In genomic region chr7:76294344-76295024, GRCh38 we compare ENCODE assay signal across 8 cellular contexts. TPM values are rescaled to one million over a fixed set of nuclear protein-coding genes. Genes with fewer than 3 reads are reported as not detected.
DNase-seq lines count a peak whose midpoint lies in the region; ATAC-seq and TF ChIP-seq lines count a peak whose summit lies in the region.

No MANE protein-coding gene starts in this region.

- no peak overlapping the region for H3K27ac ChIP-seq in KMS-11
- peak overlapping the region; percentile 88 for H3K27ac ChIP-seq in PC-3 (ENCODE audit: low read length)
- H3K27ac ChIP-seq in duodenal mucosa (ENCODE audit: low read depth, low read length), result peak overlapping the region; percentile 95
- peak overlapping the region; percentile 90 for H3K27ac ChIP-seq in lower lobe of right lung
- peak overlapping the region; percentile 100 for H3K27ac ChIP-seq in temporal lobe (ENCODE audit: low read depth, low read length)

- H3K27me3 ChIP-seq in KMS-11 (ENCODE audit: insufficient read depth, low read depth) (no peaks in the 10 kb centered on the region), PC-3 (ENCODE audit: low read length) (no peaks in the 10 kb centered on the region), duodenal mucosa (ENCODE audit: control insufficient read depth in 1 of 2, insufficient read depth in 2 of 2, low read length in 2 of 2) (no peaks in the 10 kb centered on the region), lower lobe of right lung (ENCODE audit: low read depth) (no peaks in the 10 kb centered on the region)

- H3K4me3 ChIP-seq in KMS-11 (IDR thresholded peaks at IDR 0.05; ENCODE audit: insufficient read depth, low read depth, low read length) (no peak overlapping the region), PC-3 (ENCODE audit: low read length) (peak overlapping the region; percentile 41; the same call in 1 of the 2 replicates), duodenal mucosa (ENCODE audit: low read depth in 1 of 2, low read length in 2 of 2) (peak overlapping the region; percentile 43 to 51), lower lobe of right lung (peak overlapping the region; percentile 37)

- peak; percentile 68 for ATAC-seq in PC-3
- ATAC-seq in lower lobe of right lung, result peak; percentile 88 to 89
- no peak for ATAC-seq in naive thymus-derived CD8-positive, alpha-beta T cell
- ATAC-seq in HG02970 (IDR thresholded peaks at IDR 0.05; ENCODE audit: low FRiP score, unreplicated experiment), result no peak

- CTCF ChIA-PET in Calu3 (lab: Charles Lee) (interaction anchor here (1.0 kb wide), 1 partner anchor 20 kb away, joined by 5 read pairs; no protein-coding TSS in a partner anchor), PC-3 (lab: Charles Lee) (interaction anchor here (0.6 to 1.0 kb wide), 2 partner anchors 19 to 23 kb away, joined by 3 to 8 read pairs; no protein-coding TSS in a partner anchor)

- H3K9me3 Mint-ChIP-seq in Calu3 (ENCODE audit: low read depth, unreplicated experiment), result no peaks in the 10 kb centered on the region
- H3K9me3 Mint-ChIP-seq in naive thymus-derived CD8-positive, alpha-beta T cell, result no peaks in the 10 kb centered on the region

- peak overlapping the region; percentile 51 for H2AFZ ChIP-seq in KMS-11 (ENCODE audit: low read depth)
- H2AFZ ChIP-seq in PC-3 (ENCODE audit: low read length), result peak overlapping the region; percentile 67

- H3K79me2 ChIP-seq in KMS-11 (ENCODE audit: insufficient read depth, low read depth), result no peaks in the 10 kb centered on the region
- no peaks in the 10 kb centered on the region for H3K79me2 ChIP-seq in PC-3 (ENCODE audit: low read length)

- peak; percentile 81 for DNase-seq in Calu3
- DNase-seq in PC-3, result peak; percentile 92
- DNase-seq in lower lobe of right lung, result peak; percentile 96
- DNase-seq in naive thymus-derived CD8-positive, alpha-beta T cell, result no peak

- H3K4me3 Mint-ChIP-seq in Calu3 (ENCODE audit: low read depth, unreplicated experiment), result no peak overlapping the region
- no peak overlapping the region for H3K4me3 Mint-ChIP-seq in naive thymus-derived CD8-positive, alpha-beta T cell

- peak overlapping the region; percentile 50 for H3K27ac Mint-ChIP-seq in Calu3 (ENCODE audit: unreplicated experiment)
- peak overlapping the region in 1 of 10 donors; percentile 71 for H3K27ac Mint-ChIP-seq in naive thymus-derived CD8-positive, alpha-beta T cell

- BruUV-seq in Calu3 (replicated peaks; lab: Mats Ljungman, UMichigan) (no TSS peak), PC-3 (replicated peaks; lab: Mats Ljungman, UMichigan) (TSS peak; percentile 96)

- H4K20me1 ChIP-seq in KMS-11 (ENCODE audit: insufficient read depth) (no peaks in the 10 kb centered on the region), PC-3 (ENCODE audit: low read length) (no peaks in the 10 kb centered on the region)

- no peaks in the 10 kb centered on the region for H3K36me3 ChIP-seq in KMS-11 (ENCODE audit: insufficient read depth)
- no peaks in the 10 kb centered on the region for H3K36me3 ChIP-seq in PC-3 (ENCODE audit: low read depth, low read length)
- H3K36me3 ChIP-seq in duodenal mucosa (ENCODE audit: control insufficient read depth in 1 of 2, insufficient read depth in 2 of 2, low read length in 2 of 2), result no peaks in the 10 kb centered on the region
- no peaks in the 10 kb centered on the region for H3K36me3 ChIP-seq in lower lobe of right lung

- H3K4me1 ChIP-seq in KMS-11 (ENCODE audit: low read depth, poor library complexity, severe bottlenecking) (peaks cover 44% of the 10 kb centered on the region), PC-3 (ENCODE audit: insufficient read depth, low read length) (peaks cover 42% of the 10 kb centered on the region), duodenal mucosa (ENCODE audit: control insufficient read depth in 1 of 2, insufficient read depth in 2 of 2, low read length in 2 of 2) (peaks cover 31 to 37% of the 10 kb centered on the region in 2 donors), lower lobe of right lung (peaks cover 64% of the 10 kb centered on the region)

- H3K27me3 Mint-ChIP-seq in Calu3 (ENCODE audit: unreplicated experiment), result no peaks in the 10 kb centered on the region
- no peaks in the 10 kb centered on the region for H3K27me3 Mint-ChIP-seq in naive thymus-derived CD8-positive, alpha-beta T cell

- POLR2A ChIA-PET in PC-3 (lab: Charles Lee; ENCODE audit: unreplicated experiment), result interaction anchor here (0.6 to 1.0 kb wide), 5 partner anchors 19 to 611 kb away, joined by 3 to 9 read pairs (median 3); no protein-coding TSS in a partner anchor
- POLR2A ChIA-PET in naive thymus-derived CD8-positive, alpha-beta T cell (lab: Charles Lee), result interaction anchor here (0.6 kb wide), 1 partner anchor 12 kb away, joined by 3 read pairs; no protein-coding TSS in a partner anchor

- peaks cover 29% of the 10 kb centered on the region for H3K4me1 Mint-ChIP-seq in Calu3 (ENCODE audit: low read depth, unreplicated experiment)
- H3K4me1 Mint-ChIP-seq in naive thymus-derived CD8-positive, alpha-beta T cell, result peaks cover 4 to 10% (median 8%) of the 10 kb centered on the region in 4 donors

- intact Hi-C loops in Calu3 (cut with micrococcal nuclease; ENCODE audit: unreplicated experiment), result no loop called here
- intact Hi-C loops in PC-3 (cut with micrococcal nuclease), result loop anchor here (1.0 kb wide), 1 partner anchor 8 kb away; the partner anchor contains the start of gene HSPB1
- intact Hi-C loops in lower lobe of right lung (cut with DNase I), result no loop called here

- no peaks in the 10 kb centered on the region for H3K9me2 ChIP-seq in PC-3 (replicated peaks; ENCODE audit: low read length)

- H3K4me2 ChIP-seq in KMS-11, result peak overlapping the region; percentile 33; the same call in 1 of the 2 replicates
- peak overlapping the region; percentile 73 for H3K4me2 ChIP-seq in PC-3 (ENCODE audit: low read length)

- H3K9me3 ChIP-seq in PC-3 (ENCODE audit: low read length) (no peaks in the 10 kb centered on the region), duodenal mucosa (ENCODE audit: control insufficient read depth in 1 of 2, low read length in 2 of 2) (no peaks in the 10 kb centered on the region), lower lobe of right lung (no peaks in the 10 kb centered on the region)

- H3K36me3 Mint-ChIP-seq in Calu3 (ENCODE audit: insufficient read depth, unreplicated experiment), result peaks cover 29% of the 10 kb centered on the region
- no peaks in the 10 kb centered on the region for H3K36me3 Mint-ChIP-seq in naive thymus-derived CD8-positive, alpha-beta T cell

- H3K9ac ChIP-seq in KMS-11, result no peak overlapping the region
- H3K9ac ChIP-seq in PC-3 (ENCODE audit: low read length), result peak overlapping the region; percentile 59
- peak overlapping the region; percentile 73 to 86 for H3K9ac ChIP-seq in duodenal mucosa (ENCODE audit: low read depth in 1 of 2, low read length in 2 of 2)

- TF ChIP-seq CTCF in Calu3 (IDR thresholded peaks at IDR 0.05; ENCODE audit: unreplicated experiment) (no peak), KMS-11 (conservative IDR thresholded peaks at IDR 0.05; ENCODE audit: low read depth, low read length) (no peak), PC-3 (conservative IDR thresholded peaks at IDR 0.05; ENCODE audit: low read depth, low read length) (no peak), lower lobe of right lung (IDR thresholded peaks at IDR 0.05) (no peak)

- H3F3A ChIP-seq in PC-3 (ENCODE audit: low read length, unreplicated experiment), result no peaks in the 10 kb centered on the region

RNA-seq across cellular contexts. Expression of gene HSPB1, which starts 8.0 kb away (rescaled TPM):
- total RNA-seq in Calu3 (2022) (72.7 and 135 TPM in 2 replicates), PC-3 (2014; rRNA removed) (166 and 189 TPM in 2 replicates), lower lobe of right lung (609 TPM), temporal lobe (5.2 TPM)
- total RNA-seq in naive thymus-derived CD8-positive, alpha-beta T cell, result 10 to 100 TPM; 48.5 to 49.4 TPM
- polyA plus RNA-seq in naive thymus-derived CD8-positive, alpha-beta T cell, result 100 to 1,000 TPM in 2 of 3 donors, 10 to 100 TPM in 1; 96.4 to 128 (median 125) TPM

Comparison
In these comparisons a context has a peak if more than half of its experiments do, and no peak if none do; other contexts are left out.
1. DNase-seq: peak in Calu3 (single experiment), PC-3 (single experiment) and lower lobe of right lung (single experiment); none in naive thymus-derived CD8-positive, alpha-beta T cell (0 of 10).
2. ATAC-seq: peak in PC-3 (single experiment) and lower lobe of right lung (2 of 2); none in naive thymus-derived CD8-positive, alpha-beta T cell (0 of 2) and HG02970 (single experiment).